9 cellular contexts compared by ENCODE assay signal in the genomic region with DNA sequence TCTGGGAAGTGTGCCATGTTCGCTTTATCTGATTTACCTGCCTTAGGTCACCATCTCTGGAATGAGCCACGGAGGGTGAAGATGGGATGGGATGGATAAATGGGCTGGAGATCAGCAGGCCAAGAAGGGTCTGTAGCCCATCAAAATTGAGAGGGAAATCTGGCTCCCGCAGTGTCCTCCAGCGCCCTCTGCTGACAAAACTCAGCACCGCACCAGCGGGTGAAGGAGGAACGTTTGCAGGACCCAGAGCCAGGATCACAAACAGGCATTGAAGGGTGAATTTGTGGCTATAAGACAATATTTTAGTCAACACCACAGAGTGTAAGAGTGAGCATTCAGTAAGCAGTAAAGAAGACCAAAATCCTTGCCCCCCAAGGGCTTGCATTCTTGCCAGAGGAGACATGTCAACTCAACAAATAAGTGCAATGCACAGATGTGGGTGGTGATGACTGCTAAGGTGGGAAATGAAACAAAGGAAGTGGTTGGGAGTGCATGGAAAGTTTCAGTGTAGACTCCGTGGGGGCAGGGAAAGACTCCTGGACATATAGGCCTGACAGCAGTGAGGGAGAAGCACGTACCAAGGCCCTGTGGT.
DNase-seq lines count a peak whose midpoint lies in the region; ATAC-seq and TF ChIP-seq lines count a peak whose summit lies in the region.
"Had no signal": no experiment of that assay in that cellular context is flagged by ENCODE, and none has a peak within 500 bp of the region (broad histone marks: within the 10 kb centered on the region; RNA-seq: fewer than 3 reads in every experiment).

No MANE protein-coding gene starts in this region.

- intact Hi-C loops in Caco-2 (cut with micrococcal nuclease; ENCODE audit: unreplicated experiment), result no loop called here

- H3K4ac ChIP-seq in mesendoderm (ENCODE audit: low read depth, low read length), result no peak overlapping the region

- BruUV-seq in Caco-2 (replicated peaks; lab: Mats Ljungman, UMichigan), result no TSS peak

- no peak overlapping the region for H2BK5ac ChIP-seq in mesendoderm (ENCODE audit: low read length)

- peak; percentile 63 to 68 for TF ChIP-seq CTCF in Caco-2 (IDR thresholded peaks at IDR 0.05; ENCODE audit: insufficient read depth in 1 of 2, low read depth in 1 of 2, low read length in 1 of 2, severe bottlenecking in 1 of 2, unreplicated experiment in 1 of 2)
- TF ChIP-seq CTCF in HEK293 (tag by site-specific recombination; IDR thresholded peaks at IDR 0.05), result peak; percentile 46; the same call in 1 of the 2 replicates

- no peak overlapping the region for H2BK120ac ChIP-seq in mesendoderm (ENCODE audit: low read depth, low read length)

- ATAC-seq in GM19035 (IDR thresholded peaks at IDR 0.05; ENCODE audit: unreplicated experiment), result no peak
- ATAC-seq: activated T-cell treated with anti-CD3 and anti-CD28 coated beads, Interleukin-2, amount 50 U/mL, for 72 hours had no signal

- peak; percentile 39 to 61 for DNase-seq in Caco-2
- peak; percentile 8 for DNase-seq in activated effector memory CD4-positive, alpha-beta T cell treated with Interleukin-2 at 50 U/mL for 16 hours
- DNase-seq in mesendoderm, result peak; percentile 53
- DNase-seq in NCI-H446 treated with DMSO at 0.1 percent for 48 hours (lab: John Stamatoyannopoulos, UW), result no peak
- DNase-seq in DMS153 treated with DMSO at 0.1 percent for 48 hours (lab: John Stamatoyannopoulos, UW; ENCODE audit: unreplicated experiment), result no peak
- no peak for DNase-seq in NCI-H510A (lab: John Stamatoyannopoulos, UW)

- H3K4me1 Mint-ChIP-seq in Caco-2 (ENCODE audit: low read depth, unreplicated experiment), result no peaks in the 10 kb centered on the region

- H3K4me2 ChIP-seq in mesendoderm (ENCODE audit: low read length), result no peak overlapping the region

- WGBS in mesendoderm (ENCODE audit: extremely low coverage, insufficient coverage, low lambda C conversion rate), result no CpG with 5 or more reads among the region's 9 CpGs

- CTCF ChIA-PET in Caco-2 (lab: Charles Lee) (no interaction called here), HEK293 (lab: Yijun Ruan, JAX) (interaction anchor here (0.9 to 2.1 kb wide), 7 partner anchors 15 to 81 kb away, joined by 3 to 11 read pairs (median 5); no protein-coding TSS in a partner anchor)

- H3K4me3 ChIP-seq in Caco-2 (ENCODE audit: low read depth, low read length) (no peak overlapping the region), HEK293 (ENCODE audit: low read depth, low read length) (no peak overlapping the region), mesendoderm (ENCODE audit: low read length) (no peak overlapping the region)

- H3K79me1 ChIP-seq in mesendoderm (ENCODE audit: low read length), result no peaks in the 10 kb centered on the region

- no peak overlapping the region for H4K5ac ChIP-seq in mesendoderm (ENCODE audit: low read length)

- H3K27ac ChIP-seq in HEK293 (ENCODE audit: extremely low read depth, low read depth, low read length), result no peak overlapping the region
- no peak overlapping the region for H3K27ac ChIP-seq in mesendoderm (ENCODE audit: low read depth, low read length)

- H3K27me3 Mint-ChIP-seq in Caco-2 (ENCODE audit: insufficient read depth, unreplicated experiment), result peaks cover 13% of the 10 kb centered on the region

- H3K4me3 Mint-ChIP-seq in Caco-2 (ENCODE audit: unreplicated experiment), result no peak overlapping the region
- H3K4me3 Mint-ChIP-seq: activated T-cell treated with anti-CD3 and anti-CD28 coated beads, Interleukin-2, amount 50 U/mL, for 72 hours had no signal

- H3K23ac ChIP-seq in mesendoderm (ENCODE audit: low read length), result no peak overlapping the region

- H3K27me3 ChIP-seq in Caco-2 (replicated peaks; ENCODE audit: control insufficient read depth, insufficient read depth, low read length) (no peaks in the 10 kb centered on the region), mesendoderm (ENCODE audit: insufficient read depth, low read length, poor library complexity) (no peaks in the 10 kb centered on the region)

- H2BK15ac ChIP-seq in mesendoderm (replicated peaks; ENCODE audit: low read depth), result no peak overlapping the region

- no peaks in the 10 kb centered on the region for H3K79me2 ChIP-seq in mesendoderm (ENCODE audit: control insufficient read depth, insufficient read depth, low read length)

- H3K18ac ChIP-seq in mesendoderm (ENCODE audit: low read length), result no peak overlapping the region

- no peaks in the 10 kb centered on the region for H3K4me1 ChIP-seq in Caco-2
- no peaks in the 10 kb centered on the region for H3K4me1 ChIP-seq in HEK293 (ENCODE audit: control insufficient read depth, insufficient read depth, low read length)
- no peaks in the 10 kb centered on the region for H3K4me1 ChIP-seq in mesendoderm (ENCODE audit: control insufficient read depth, low read depth, low read length)

- H4K8ac ChIP-seq in mesendoderm (ENCODE audit: low read depth, low read length), result no peak overlapping the region

- no peaks in the 10 kb centered on the region for H3K36me3 Mint-ChIP-seq in Caco-2 (ENCODE audit: insufficient read depth, unreplicated experiment)

- no peak overlapping the region for H2AK5ac ChIP-seq in mesendoderm (ENCODE audit: low read length)

- POLR2A ChIA-PET in Caco-2 (lab: Charles Lee) (no interaction called here), HEK293 (lab: Yijun Ruan, JAX) (no interaction called here)

- no peaks in the 10 kb centered on the region for H3K9me3 Mint-ChIP-seq in Caco-2 (ENCODE audit: unreplicated experiment)

- H3K9me3 ChIP-seq in Caco-2 (no peaks in the 10 kb centered on the region), HEK293 (ENCODE audit: control insufficient read depth, insufficient read depth, low read depth, low read length) (no peaks in the 10 kb centered on the region)

- H3K36me3 ChIP-seq in Caco-2 (ENCODE audit: control insufficient read depth, insufficient read depth, low read length) (no peaks in the 10 kb centered on the region), HEK293 (ENCODE audit: control insufficient read depth in 2 of 2, insufficient read depth in 1 of 2, low read length in 2 of 2) (no peaks in the 10 kb centered on the region), mesendoderm (ENCODE audit: control insufficient read depth, insufficient read depth, low read length) (no peaks in the 10 kb centered on the region)

- H3K27ac Mint-ChIP-seq in Caco-2 (ENCODE audit: unreplicated experiment), result no peak overlapping the region
- H3K27ac Mint-ChIP-seq: activated T-cell treated with anti-CD3 and anti-CD28 coated beads, Interleukin-2, amount 50 U/mL, for 72 hours had no signal

- H3K9ac ChIP-seq in mesendoderm (ENCODE audit: low read length), result no peak overlapping the region

- no peak overlapping the region for H3K56ac ChIP-seq in mesendoderm (ENCODE audit: low read length)

TF ChIP-seq in HEK293, 187 proteins besides CTCF, POLR2A, EP300 and RAD21:
- no peak for TF ChIP-seq ZNF664 (tag by site-specific recombination; IDR thresholded peaks at IDR 0.05)
- peak; percentile 83 for TF ChIP-seq ZNF654 (tag by site-specific recombination; IDR thresholded peaks at IDR 0.05; ENCODE audit: low read depth)
- TF ChIP-seq, protein P1, sequence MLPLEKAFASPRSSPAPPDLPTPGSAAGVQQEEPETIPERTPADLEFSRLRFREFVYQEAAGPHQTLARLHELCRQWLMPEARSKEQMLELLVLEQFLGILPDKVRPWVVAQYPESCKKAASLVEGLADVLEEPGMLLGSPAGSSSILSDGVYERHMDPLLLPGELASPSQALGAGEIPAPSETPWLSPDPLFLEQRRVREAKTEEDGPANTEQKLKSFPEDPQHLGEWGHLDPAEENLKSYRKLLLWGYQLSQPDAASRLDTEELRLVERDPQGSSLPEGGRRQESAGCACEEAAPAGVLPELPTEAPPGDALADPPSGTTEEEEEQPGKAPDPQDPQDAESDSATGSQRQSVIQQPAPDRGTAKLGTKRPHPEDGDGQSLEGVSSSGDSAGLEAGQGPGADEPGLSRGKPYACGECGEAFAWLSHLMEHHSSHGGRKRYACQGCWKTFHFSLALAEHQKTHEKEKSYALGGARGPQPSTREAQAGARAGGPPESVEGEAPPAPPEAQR (tag by site-specific recombination; IDR thresholded peaks at IDR 0.05), result no peak
- TF ChIP-seq ZNF2 (tag by site-specific recombination; IDR thresholded peaks at IDR 0.05), result 0 out of 2 replicates have a peak, but pooled peaks have one; percentile 43
- no peak for TF ChIP-seq ZNF174 (tag by site-specific recombination; IDR thresholded peaks at IDR 0.05)
- TF ChIP-seq YY1 (tag by site-specific recombination; IDR thresholded peaks at IDR 0.05), result no peak
- no peak for TF ChIP-seq ZBTB1 (tag by site-specific recombination; IDR thresholded peaks at IDR 0.05)
- TF ChIP-seq ZNF473 (tag by site-specific recombination; IDR thresholded peaks at IDR 0.05), result no peak
- no peak for TF ChIP-seq ZNF544 (tag by site-specific recombination; IDR thresholded peaks at IDR 0.05)
- TF ChIP-seq, protein P2, sequence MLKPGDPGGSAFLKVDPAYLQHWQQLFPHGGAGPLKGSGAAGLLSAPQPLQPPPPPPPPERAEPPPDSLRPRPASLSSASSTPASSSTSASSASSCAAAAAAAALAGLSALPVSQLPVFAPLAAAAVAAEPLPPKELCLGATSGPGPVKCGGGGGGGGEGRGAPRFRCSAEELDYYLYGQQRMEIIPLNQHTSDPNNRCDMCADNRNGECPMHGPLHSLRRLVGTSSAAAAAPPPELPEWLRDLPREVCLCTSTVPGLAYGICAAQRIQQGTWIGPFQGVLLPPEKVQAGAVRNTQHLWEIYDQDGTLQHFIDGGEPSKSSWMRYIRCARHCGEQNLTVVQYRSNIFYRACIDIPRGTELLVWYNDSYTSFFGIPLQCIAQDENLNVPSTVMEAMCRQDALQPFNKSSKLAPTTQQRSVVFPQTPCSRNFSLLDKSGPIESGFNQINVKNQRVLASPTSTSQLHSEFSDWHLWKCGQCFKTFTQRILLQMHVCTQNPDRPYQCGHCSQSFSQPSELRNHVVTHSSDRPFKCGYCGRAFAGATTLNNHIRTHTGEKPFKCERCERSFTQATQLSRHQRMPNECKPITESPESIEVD (tag by site-specific recombination; IDR thresholded peaks at IDR 0.05), result no peak
- TF ChIP-seq ZBTB48 (tag by site-specific recombination; IDR thresholded peaks at IDR 0.05), result no peak

Comparison
In these comparisons a context has a peak if more than half of its experiments do, and no peak if none do; other contexts are left out.
1. DNase-seq: peak in Caco-2 (2 of 2), activated effector memory CD4-positive, alpha-beta T cell treated with Interleukin-2 at 50 U/mL for 16 hours (single experiment) and mesendoderm (single experiment); none in NCI-H446 treated with DMSO at 0.1 percent for 48 hours (single experiment), DMS153 treated with DMSO at 0.1 percent for 48 hours (single experiment) and NCI-H510A (single experiment).